13 cellular contexts compared by ENCODE assay signal in genomic region chr9:69097053-69097452, GRCh38.
A peak's percentile ranks its signal among the peaks of the same experiment; 100 is the strongest.
DNase-seq lines count a peak whose midpoint lies in the region; ATAC-seq, FAIRE-seq and TF ChIP-seq lines count a peak whose summit lies in the region.
"Had no signal": no experiment of that assay in that cellular context is flagged by ENCODE, and none has a peak within 500 bp of the region (broad histone marks: within the 10 kb centered on the region; RNA-seq: fewer than 3 reads in every experiment).

No MANE protein-coding gene starts in this region.

- no peak for FAIRE-seq in HTR-8/SVneo (lab: Jason Lieb, UNC)
- FAIRE-seq: islet of Langerhans had no signal

- no peaks in the 10 kb centered on the region for H3K27me3 ChIP-seq in thoracic aorta (replicated peaks; ENCODE audit: insufficient read depth)

- H3K27ac ChIP-seq in coronary artery: peak overlapping the region; percentile 73 to 91
- peak overlapping the region; percentile 63 to 94 for H3K27ac ChIP-seq in thoracic aorta

- H3K9me3 ChIP-seq in thoracic aorta: no peaks in the 10 kb centered on the region

- peaks cover 22 to 39% of the 10 kb centered on the region in 2 donors for H3K4me1 ChIP-seq in thoracic aorta (ENCODE audit: control insufficient read depth in 1 of 2, low read depth in 2 of 2)

- H3K4me3 ChIP-seq in coronary artery (no peak overlapping the region), thoracic aorta (no peak overlapping the region)

- ATAC-seq in thoracic aorta (ENCODE audit: insufficient number of reproducible peaks, low FRiP score, low read depth) (peak; percentile 85), GM18517 (IDR thresholded peaks at IDR 0.05; ENCODE audit: unreplicated experiment) (no peak), GM18511 (IDR thresholded peaks at IDR 0.05; ENCODE audit: unreplicated experiment) (no peak)

- TF ChIP-seq CTCF in coronary artery (IDR thresholded peaks at IDR 0.05) (no peak), thoracic aorta (IDR thresholded peaks at IDR 0.05) (no peak)

- DNase-seq in HTR-8/SVneo (ENCODE audit: insufficient read length, low spot score) (peak; percentile 73), coronary artery (ENCODE audit: low spot score) (no peak), kidney tubule cell (ENCODE audit: low spot score) (peak; percentile 95), thoracic aorta (ENCODE audit: low spot score) (no peak), HuH-7 (ENCODE audit: low spot score) (no peak), NCI-H146 (lab: John Stamatoyannopoulos, UW) (no peak)
- DNase-seq: activated naive CD4-positive, alpha-beta T cell treated with Interleukin-2 at 50 U/mL for 16 hours; COR-L47; NCI-H526; retina had no signal

- no peaks in the 10 kb centered on the region for H3K36me3 ChIP-seq in thoracic aorta

Comparison
In these comparisons a context has a peak if more than half of its experiments do, and no peak if none do; other contexts are left out.
1. DNase-seq: peak in HTR-8/SVneo (single experiment) and kidney tubule cell (single experiment); none in coronary artery (single experiment), thoracic aorta (single experiment), HuH-7 (single experiment) and NCI-H146 (single experiment).